8 cellular contexts compared by ENCODE assay signal in the genomic region with DNA sequence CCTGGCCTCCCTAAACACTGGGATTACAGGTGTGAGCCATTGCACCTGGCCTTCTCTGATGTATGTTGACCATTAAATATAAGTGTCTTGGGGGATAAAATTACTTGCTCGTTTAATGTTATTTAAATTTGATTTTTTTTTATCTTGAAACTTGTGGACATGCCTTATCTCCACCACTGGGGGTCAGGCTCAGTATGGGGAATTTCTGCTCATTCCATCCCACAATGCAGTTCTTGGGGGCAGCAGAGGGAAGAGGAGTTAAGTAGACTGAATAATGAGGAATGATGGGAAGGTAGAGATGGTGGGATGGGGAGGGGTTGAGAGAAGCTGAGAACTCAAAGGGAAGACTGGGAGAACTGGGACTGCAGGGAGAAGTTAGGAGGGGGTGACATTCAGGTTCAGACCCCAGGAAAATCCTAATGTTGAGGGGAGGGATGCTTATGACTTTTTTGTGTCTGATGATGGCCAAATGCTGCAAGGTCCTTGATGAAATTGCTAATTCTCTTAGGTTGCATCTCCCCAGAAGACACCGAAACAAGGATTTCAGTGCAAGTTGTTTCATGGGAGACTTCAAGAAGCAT.
DNase-seq lines count a peak whose midpoint lies in the region; ATAC-seq and TF ChIP-seq lines count a peak whose summit lies in the region.

No MANE protein-coding gene starts in this region.

- H3K79me2 ChIP-seq in DND-41 (ENCODE audit: insufficient read depth, low read length) (no peaks in the 10 kb centered on the region), KMS-11 (ENCODE audit: insufficient read depth, low read depth) (no peaks in the 10 kb centered on the region)

- H3K4me1 Mint-ChIP-seq in WTC11 = 0 out of 2 replicates have a peak, but pooled peaks cover 5% of the 10 kb centered on the region

- H3K4me2 ChIP-seq in DND-41 (ENCODE audit: insufficient read depth, low read length) = no peak overlapping the region
- no peak overlapping the region for H3K4me2 ChIP-seq in KMS-11

- peaks cover 51% of the 10 kb centered on the region for H3K27me3 Mint-ChIP-seq in WTC11 (ENCODE audit: low read depth)

- H3K4me1 ChIP-seq in DND-41 (ENCODE audit: insufficient read depth, low read length) (no peaks in the 10 kb centered on the region), KMS-11 (ENCODE audit: low read depth, poor library complexity, severe bottlenecking) (no peaks in the 10 kb centered on the region)

- H3K36me3 ChIP-seq in DND-41 (ENCODE audit: insufficient read depth, low read length) = no peaks in the 10 kb centered on the region
- H3K36me3 ChIP-seq in KMS-11 (ENCODE audit: insufficient read depth) = no peaks in the 10 kb centered on the region

- H2AFZ ChIP-seq in DND-41 (ENCODE audit: low read depth, low read length) = no peak overlapping the region
- no peak overlapping the region for H2AFZ ChIP-seq in KMS-11 (ENCODE audit: low read depth)

- H3K9me3 Mint-ChIP-seq in WTC11 = peaks cover 5% of the 10 kb centered on the region

- H3K4me3 Mint-ChIP-seq in WTC11 = no peak overlapping the region

- POLR2A ChIA-PET in WTC11 (lab: Charles Lee) = interaction anchor here (1.1 kb wide), 1 partner anchor 14 kb away, joined by 3 read pairs; no protein-coding TSS in a partner anchor

- DNase-seq in DND-41 (no peak), WTC11 (ENCODE audit: low spot score) (peak; percentile 44), kidney glomerular epithelial cell (lab: John Stamatoyannopoulos, UW) (peak; percentile 50)
- DNase-seq in activated CD4-positive, CD25-positive, alpha-beta regulatory T cell (lab: John Stamatoyannopoulos, UW) = no peak
- DNase-seq in stimulated activated CD4-positive, alpha-beta T cell treated with anti-CD3 and anti-CD28 coated beads, Interleukin-2, amount 100 ng/mL, for 48 hours = no peak
- no peak for DNase-seq in activated CD8-positive, alpha-beta memory T cell treated with anti-CD3 and anti-CD28 coated beads, Interleukin-2, amount 50 U/mL, for 4 hours

- H3K9me3 ChIP-seq in DND-41 (ENCODE audit: insufficient read depth, low read length, severe bottlenecking) = no peaks in the 10 kb centered on the region

- H3K27ac ChIP-seq in DND-41 (ENCODE audit: low read length) (no peak overlapping the region), KMS-11 (no peak overlapping the region)

- TF ChIP-seq CTCF in DND-41 (IDR thresholded peaks at IDR 0.05; ENCODE audit: borderline replicate concordance, extremely low read depth, low read length, poor library complexity, severe bottlenecking) (peak; percentile 44), KMS-11 (conservative IDR thresholded peaks at IDR 0.05; ENCODE audit: low read depth, low read length) (peak; percentile 68), WTC11 (IDR thresholded peaks at IDR 0.05) (peak; percentile 63)

- peaks cover 24% of the 10 kb centered on the region for H3K27me3 ChIP-seq in DND-41 (ENCODE audit: insufficient read depth, low read length, poor library complexity)
- no peaks in the 10 kb centered on the region for H3K27me3 ChIP-seq in KMS-11 (ENCODE audit: insufficient read depth, low read depth)

- ATAC-seq in DND-41 (ENCODE audit: insufficient read depth, low read depth) (no peak), WTC11 (peak; percentile 86), HG02588 (IDR thresholded peaks at IDR 0.05; ENCODE audit: unreplicated experiment) (no peak)

- H3K9ac ChIP-seq in DND-41 (ENCODE audit: low read depth, low read length) = no peak overlapping the region
- no peak overlapping the region for H3K9ac ChIP-seq in KMS-11

- H3K4me3 ChIP-seq in DND-41 (ENCODE audit: low read depth in 1 of 2, low read length in 2 of 2) (no peak overlapping the region), KMS-11 (IDR thresholded peaks at IDR 0.05; ENCODE audit: insufficient read depth, low read depth, low read length) (no peak overlapping the region)

- no peaks in the 10 kb centered on the region for H3K36me3 Mint-ChIP-seq in WTC11

- no peaks in the 10 kb centered on the region for H4K20me1 ChIP-seq in DND-41 (ENCODE audit: insufficient read depth, low read length)
- H4K20me1 ChIP-seq in KMS-11 (ENCODE audit: insufficient read depth) = no peaks in the 10 kb centered on the region

- CTCF ChIA-PET in WTC11 (lab: Charles Lee) = interaction anchor here (0.5 to 2.9 kb wide), 7 partner anchors 18 to 253 kb away, joined by 3 to 10 read pairs (median 4); no protein-coding TSS in a partner anchor

- H3K27ac Mint-ChIP-seq in WTC11 = no peak overlapping the region

TF ChIP-seq in WTC11, 78 proteins besides CTCF, POLR2A, EP300 and RAD21:
- TF ChIP-seq, protein P1, sequence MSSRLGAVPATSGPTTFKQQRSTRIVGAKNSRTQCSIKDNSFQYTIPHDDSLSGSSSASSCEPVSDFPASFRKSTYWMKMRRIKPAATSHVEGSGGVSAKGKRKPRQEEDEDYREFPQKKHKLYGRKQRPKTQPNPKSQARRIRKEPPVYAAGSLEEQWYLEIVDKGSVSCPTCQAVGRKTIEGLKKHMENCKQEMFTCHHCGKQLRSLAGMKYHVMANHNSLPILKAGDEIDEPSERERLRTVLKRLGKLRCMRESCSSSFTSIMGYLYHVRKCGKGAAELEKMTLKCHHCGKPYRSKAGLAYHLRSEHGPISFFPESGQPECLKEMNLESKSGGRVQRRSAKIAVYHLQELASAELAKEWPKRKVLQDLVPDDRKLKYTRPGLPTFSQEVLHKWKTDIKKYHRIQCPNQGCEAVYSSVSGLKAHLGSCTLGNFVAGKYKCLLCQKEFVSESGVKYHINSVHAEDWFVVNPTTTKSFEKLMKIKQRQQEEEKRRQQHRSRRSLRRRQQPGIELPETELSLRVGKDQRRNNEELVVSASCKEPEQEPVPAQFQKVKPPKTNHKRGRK (CRISPR knock-in tag; IDR thresholded peaks at IDR 0.05; ENCODE audit: borderline replicate concordance) = no peak
- TF ChIP-seq ATF1 (CRISPR knock-in tag; IDR thresholded peaks at IDR 0.05) (no peak), MYBL2 (CRISPR knock-in tag; IDR thresholded peaks at IDR 0.05) (no peak), ZNF416 (CRISPR knock-in tag; IDR thresholded peaks at IDR 0.05) (no peak)
- TF ChIP-seq, protein P2, sequence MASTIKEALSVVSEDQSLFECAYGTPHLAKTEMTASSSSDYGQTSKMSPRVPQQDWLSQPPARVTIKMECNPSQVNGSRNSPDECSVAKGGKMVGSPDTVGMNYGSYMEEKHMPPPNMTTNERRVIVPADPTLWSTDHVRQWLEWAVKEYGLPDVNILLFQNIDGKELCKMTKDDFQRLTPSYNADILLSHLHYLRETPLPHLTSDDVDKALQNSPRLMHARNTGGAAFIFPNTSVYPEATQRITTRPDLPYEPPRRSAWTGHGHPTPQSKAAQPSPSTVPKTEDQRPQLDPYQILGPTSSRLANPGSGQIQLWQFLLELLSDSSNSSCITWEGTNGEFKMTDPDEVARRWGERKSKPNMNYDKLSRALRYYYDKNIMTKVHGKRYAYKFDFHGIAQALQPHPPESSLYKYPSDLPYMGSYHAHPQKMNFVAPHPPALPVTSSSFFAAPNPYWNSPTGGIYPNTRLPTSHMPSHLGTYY (CRISPR knock-in tag; IDR thresholded peaks at IDR 0.05) = no peak

Comparison
In these comparisons a context has a peak if more than half of its experiments do, and no peak if none do; other contexts are left out.
1. DNase-seq: peak in WTC11 (single experiment) and kidney glomerular epithelial cell (single experiment); none in DND-41 (single experiment), activated CD4-positive, CD25-positive, alpha-beta regulatory T cell (0 of 4), stimulated activated CD4-positive, alpha-beta T cell treated with anti-CD3 and anti-CD28 coated beads, Interleukin-2, amount 100 ng/mL, for 48 hours (0 of 2) and activated CD8-positive, alpha-beta memory T cell treated with anti-CD3 and anti-CD28 coated beads, Interleukin-2, amount 50 U/mL, for 4 hours (single experiment).
2. Peak in every context shown above with its lines, with median percentiles within 50 percentile points of each other: CTCF ChIP-seq.